21 cellular contexts compared by ENCODE assay signal in genomic region chr2:1246239-1246638, GRCh38.
DNase-seq lines count a peak whose midpoint lies in the region; TF ChIP-seq lines count a peak whose summit lies in the region.
"Had no signal": no experiment of that assay in that cellular context is flagged by ENCODE, and none has a peak within 500 bp of the region (broad histone marks: within the 10 kb centered on the region; RNA-seq: fewer than 3 reads in every experiment).

No MANE protein-coding gene starts in this region.

- H3K9me2 ChIP-seq in OCI-LY7 (ENCODE audit: insufficient read depth, low read length) = no peaks in the 10 kb centered on the region

- no peak overlapping the region for H3K18ac ChIP-seq in H9 (ENCODE audit: insufficient read length, low read depth, low read length)

- no peak overlapping the region for H2AFZ ChIP-seq in H9 (ENCODE audit: low read length)
- H2AFZ ChIP-seq in OCI-LY7 (ENCODE audit: low read length) = no peak overlapping the region

- H3K79me2 ChIP-seq in H9 (ENCODE audit: insufficient read depth, low read length) (no peaks in the 10 kb centered on the region), OCI-LY7 (ENCODE audit: insufficient read depth, low read depth, low read length) (no peaks in the 10 kb centered on the region)

- H3K4me3 ChIP-seq in A673 (ENCODE audit: low read depth, low read length, poor library complexity, severe bottlenecking) = no peak overlapping the region
- H3K4me3 ChIP-seq in OCI-LY7 (ENCODE audit: low read depth, low read length, poor library complexity, severe bottlenecking) = no peak overlapping the region
- H3K4me3 ChIP-seq in endodermal cell (ENCODE audit: low read length) = no peak overlapping the region
- H3K4me3 ChIP-seq: A549, Peyer's patch, SJCRH30 had no signal

- no CpG with 5 or more reads among the region's 9 CpGs for WGBS in H9 (ENCODE audit: extremely low coverage, insufficient read length, low lambda C conversion rate)
- 89 to 94% methylated on average over 6 to 9 of the region's 9 CpGs for WGBS in endodermal cell (ENCODE audit: insufficient coverage in 1 of 2, insufficient read length in 1 of 2), 2 experiments

- no peak overlapping the region for H3K14ac ChIP-seq in H9 (ENCODE audit: insufficient read depth, low read length)

- H3K4me1 ChIP-seq in A673 (ENCODE audit: insufficient read depth, low read length, poor library complexity, severe bottlenecking) (no peaks in the 10 kb centered on the region), H9 (ENCODE audit: insufficient read depth, low read length) (no peaks in the 10 kb centered on the region), OCI-LY7 (ENCODE audit: insufficient read depth, low read length, poor library complexity, severe bottlenecking) (no peaks in the 10 kb centered on the region), endodermal cell (ENCODE audit: control insufficient read depth, insufficient read depth, low read length) (no peaks in the 10 kb centered on the region)
- H3K4me1 ChIP-seq: A549, Peyer's patch, SJCRH30 had no signal

- H3K4me2 ChIP-seq in H9 (ENCODE audit: insufficient read depth, insufficient read length, low read length) (no peak overlapping the region), OCI-LY7 (ENCODE audit: low read length) (no peak overlapping the region)
- H3K4me2 ChIP-seq: A549 had no signal

- no peak overlapping the region for H2BK120ac ChIP-seq in H9 (ENCODE audit: low read depth, low read length, poor library complexity, severe bottlenecking)

- 0 out of 2 replicates have a peak, but pooled peaks have one; percentile 11 for TF ChIP-seq CTCF in A673 (conservative IDR thresholded peaks at IDR 0.05; ENCODE audit: low read depth, low read length)
- peak; percentile 61 for TF ChIP-seq CTCF in H9 (conservative IDR thresholded peaks at IDR 0.05)
- 0 out of 2 replicates have a peak, but pooled peaks have one; percentile 27 for TF ChIP-seq CTCF in OCI-LY7 (conservative IDR thresholded peaks at IDR 0.05; ENCODE audit: low read length)
- peak; percentile 55 for TF ChIP-seq CTCF in endodermal cell (conservative IDR thresholded peaks at IDR 0.05)

- H3K4me3 Mint-ChIP-seq in H9 (no peak overlapping the region), endodermal cell (no peak overlapping the region)
- H3K4me3 Mint-ChIP-seq in activated CD4-positive, alpha-beta memory T cell treated with anti-CD3 and anti-CD28 coated beads, Interleukin-2, amount 10 ng/mL, durations not matched to agents 7 days and 5 days = no peak overlapping the region
- H3K4me3 Mint-ChIP-seq: CD4-positive, CD25-positive, alpha-beta regulatory T cell; HFFc6 had no signal

- H3K4me1 Mint-ChIP-seq in H9 (peaks cover 0 to 2% of the 10 kb centered on the region in 2 experiments; a peak in 1 of 4 replicates), endodermal cell (no peaks in the 10 kb centered on the region)
- peaks cover 4% of the 10 kb centered on the region for H3K4me1 Mint-ChIP-seq in activated CD4-positive, alpha-beta memory T cell treated with anti-CD3 and anti-CD28 coated beads, Interleukin-2, amount 10 ng/mL, durations not matched to agents 7 days and 5 days
- H3K4me1 Mint-ChIP-seq: CD4-positive, CD25-positive, alpha-beta regulatory T cell had no signal

- H4K20me1 ChIP-seq in H9 (ENCODE audit: control insufficient read depth, insufficient read depth, insufficient read length) (no peaks in the 10 kb centered on the region), OCI-LY7 (ENCODE audit: insufficient read depth, low read length) (no peaks in the 10 kb centered on the region)

- no peak overlapping the region for H2BK20ac ChIP-seq in H9 (ENCODE audit: low read depth, low read length, poor library complexity, severe bottlenecking)

- no peaks in the 10 kb centered on the region for H3K79me1 ChIP-seq in H9 (ENCODE audit: insufficient read depth, low read depth, low read length, poor library complexity, severe bottlenecking)

- H3K27me3 Mint-ChIP-seq in H9 (ENCODE audit: low read depth) (no peaks in the 10 kb centered on the region; the same call in 1 of the 2 replicates), endodermal cell (ENCODE audit: insufficient read depth) (no peaks in the 10 kb centered on the region)
- peaks cover 3% of the 10 kb centered on the region for H3K27me3 Mint-ChIP-seq in activated CD4-positive, alpha-beta memory T cell treated with anti-CD3 and anti-CD28 coated beads, Interleukin-2, amount 10 ng/mL, durations not matched to agents 7 days and 5 days

- CTCF ChIA-PET in A673 (lab: Charles Lee) = interaction anchor here (0.5 kb wide), 1 partner anchor 154 kb away, joined by 3 read pairs; no protein-coding TSS in a partner anchor
- CTCF ChIA-PET in OCI-LY7 (lab: Charles Lee; ENCODE audit: unreplicated experiment) = interaction anchor here (0.6 kb wide), 1 partner anchor 636 kb away, joined by 3 read pairs; no protein-coding TSS in a partner anchor
- CTCF ChIA-PET in activated CD4-positive, alpha-beta memory T cell treated with anti-CD3 and anti-CD28 coated beads, Interleukin-2, amount 10 ng/mL, durations not matched to agents 7 days and 5 days (lab: Charles Lee) = interaction anchor here (1.0 kb wide), 1 partner anchor 303 kb away, joined by 3 read pairs; no protein-coding TSS in a partner anchor

- H3K36me3 ChIP-seq in A673 (ENCODE audit: insufficient read depth, low read length, poor library complexity, severe bottlenecking) (no peaks in the 10 kb centered on the region), OCI-LY7 (ENCODE audit: insufficient read depth, low read length) (no peaks in the 10 kb centered on the region), endodermal cell (ENCODE audit: control insufficient read depth, insufficient read depth, low read length) (no peaks in the 10 kb centered on the region)
- H3K36me3 ChIP-seq: BE2C, Peyer's patch, SJCRH30 had no signal

- no peak overlapping the region for H4K5ac ChIP-seq in H9 (ENCODE audit: insufficient read length, low read depth, low read length)

- DNase-seq in A673 (ENCODE audit: low spot score) (no peak), H9 (peak; percentile 45), OCI-LY7 (ENCODE audit: low spot score) (no peak), endodermal cell (peak; percentile 63), NCI-H1105 (lab: John Stamatoyannopoulos, UW) (no peak), SK-N-DZ (ENCODE audit: low spot score) (no peak), SHP77 (lab: John Stamatoyannopoulos, UW) (no peak)
- DNase-seq in activated CD4-positive, alpha-beta memory T cell treated with anti-CD3 and anti-CD28 coated beads, Interleukin-2, amount 10 ng/mL, durations not matched to agents 7 days and 5 days = no peak
- DNase-seq: BE2C; CD4-positive, CD25-positive, alpha-beta regulatory T cell; DMS79 treated with DMSO at 0.1 percent for 48 hours; HFFc6; MV-4-11; NCI-H1694; NCI-H2081; NCI-H2171; NCI-H446; NCI-H526 treated with DMSO at 0.1 percent for 48 hours; Peyer's patch; SJCRH30 had no signal

- intact Hi-C loops in A673 (cut with micrococcal nuclease; ENCODE audit: unreplicated experiment) (loop anchor here (10.0 kb wide), 1 partner anchor 299 kb away; no protein-coding TSS in a partner anchor), OCI-LY7 (cut with micrococcal nuclease; ENCODE audit: unreplicated experiment) (no loop called here)

- H3K36me3 Mint-ChIP-seq in H9 (ENCODE audit: insufficient read depth in 1 of 3, low read depth in 3 of 3) (peaks cover 0 to 1% (median 0%) of the 10 kb centered on the region in 3 experiments; a peak in 2 of 7 replicates), endodermal cell (ENCODE audit: low read depth) (no peaks in the 10 kb centered on the region)
- H3K36me3 Mint-ChIP-seq in activated CD4-positive, alpha-beta memory T cell treated with anti-CD3 and anti-CD28 coated beads, Interleukin-2, amount 10 ng/mL, durations not matched to agents 7 days and 5 days (ENCODE audit: low read depth) = no peaks in the 10 kb centered on the region
- H3K36me3 Mint-ChIP-seq: CD4-positive, CD25-positive, alpha-beta regulatory T cell had no signal

- H3K27me3 ChIP-seq in A673 (replicated peaks; ENCODE audit: insufficient read depth, low read depth, low read length, poor library complexity) = no peaks in the 10 kb centered on the region
- no peaks in the 10 kb centered on the region for H3K27me3 ChIP-seq in H9 (ENCODE audit: insufficient read depth, low read length)
- no peaks in the 10 kb centered on the region for H3K27me3 ChIP-seq in endodermal cell (ENCODE audit: control insufficient read depth, insufficient read depth, low read length, poor library complexity, severe bottlenecking)
- H3K27me3 ChIP-seq: BE2C, Peyer's patch, SJCRH30 had no signal

- H3K9me3 Mint-ChIP-seq in H9 = no peaks in the 10 kb centered on the region
- no peaks in the 10 kb centered on the region for H3K9me3 Mint-ChIP-seq in endodermal cell
- H3K9me3 Mint-ChIP-seq in activated CD4-positive, alpha-beta memory T cell treated with anti-CD3 and anti-CD28 coated beads, Interleukin-2, amount 10 ng/mL, durations not matched to agents 7 days and 5 days = no peaks in the 10 kb centered on the region

- H4K91ac ChIP-seq in H9 (ENCODE audit: insufficient read length, low read depth, low read length) = no peak overlapping the region

- H3K9ac ChIP-seq in H9 (ENCODE audit: extremely low read depth, insufficient read length, low read length) (no peak overlapping the region), endodermal cell (ENCODE audit: extremely low read depth, low read length, poor library complexity, severe bottlenecking) (no peak overlapping the region)

- H2AK5ac ChIP-seq in H9 (ENCODE audit: insufficient read length, low read length) = no peak overlapping the region

- H3K27ac ChIP-seq in A673 (ENCODE audit: low read depth, low read length, poor library complexity, severe bottlenecking) (no peak overlapping the region), H9 (ENCODE audit: insufficient read length, low read depth, low read length) (no peak overlapping the region), OCI-LY7 (ENCODE audit: low read depth, low read length, poor library complexity, severe bottlenecking) (no peak overlapping the region), endodermal cell (ENCODE audit: low read depth, low read length) (no peak overlapping the region)
- H3K27ac ChIP-seq: A549, Peyer's patch, SJCRH30 had no signal

- no peak overlapping the region for H3K23ac ChIP-seq in H9 (ENCODE audit: insufficient read length, low read depth, low read length)

- no peak overlapping the region for H3K56ac ChIP-seq in H9 (ENCODE audit: insufficient read length, low read depth, low read length)

- H3K27ac Mint-ChIP-seq in H9 = no peak overlapping the region
- no peak overlapping the region for H3K27ac Mint-ChIP-seq in endodermal cell
- no peak overlapping the region for H3K27ac Mint-ChIP-seq in activated CD4-positive, alpha-beta memory T cell treated with anti-CD3 and anti-CD28 coated beads, Interleukin-2, amount 10 ng/mL, durations not matched to agents 7 days and 5 days
- H3K27ac Mint-ChIP-seq: CD4-positive, CD25-positive, alpha-beta regulatory T cell; HFFc6 had no signal

- no peak overlapping the region for H4K8ac ChIP-seq in H9 (replicated peaks; ENCODE audit: insufficient read length, low read depth, low read length)

- no peak overlapping the region for H2BK15ac ChIP-seq in H9 (ENCODE audit: low read depth, low read length)

- no peak overlapping the region for H3T11ph ChIP-seq in H9 (ENCODE audit: low read length)

- POLR2A ChIA-PET in A673 (lab: Charles Lee; ENCODE audit: low non-redundant PET) (no interaction called here), OCI-LY7 (lab: Charles Lee) (interaction anchor here (1.3 kb wide), 1 partner anchor 15 kb away, joined by 3 read pairs; no protein-coding TSS in a partner anchor)
- POLR2A ChIA-PET in activated CD4-positive, alpha-beta memory T cell treated with anti-CD3 and anti-CD28 coated beads, Interleukin-2, amount 10 ng/mL, durations not matched to agents 7 days and 5 days (lab: Charles Lee) = no interaction called here

- H3K9me3 ChIP-seq in A673 (ENCODE audit: low read depth, low read length, poor library complexity, severe bottlenecking) = no peaks in the 10 kb centered on the region
- no peaks in the 10 kb centered on the region for H3K9me3 ChIP-seq in H9 (ENCODE audit: control insufficient read depth, low read depth, low read length)
- no peaks in the 10 kb centered on the region for H3K9me3 ChIP-seq in OCI-LY7 (ENCODE audit: low read length)
- H3K9me3 ChIP-seq in endodermal cell (ENCODE audit: control insufficient read depth, low read length) = no peaks in the 10 kb centered on the region
- H3K9me3 ChIP-seq: A549, BE2C, Peyer's patch, SJCRH30 had no signal

- no peak overlapping the region for H2BK5ac ChIP-seq in H9 (ENCODE audit: insufficient read length, low read length)

- no peaks in the 10 kb centered on the region for H3K23me2 ChIP-seq in H9 (ENCODE audit: insufficient read length, low read depth, low read length, poor library complexity, severe bottlenecking)

- BruUV-seq in A673 (replicated peaks; lab: Mats Ljungman, UMichigan) = no TSS peak
- no TSS peak for BruUV-seq in OCI-LY7 (replicated peaks; lab: Mats Ljungman, UMichigan)

- no peak overlapping the region for H3K4ac ChIP-seq in H9 (ENCODE audit: low read depth, low read length)

- no peak overlapping the region for H2BK12ac ChIP-seq in H9 (ENCODE audit: insufficient read length, low read depth, low read length)

Comparison
In these comparisons a context has a peak if more than half of its experiments do, and no peak if none do; other contexts are left out.
1. DNase-seq: peak in H9 (single experiment) and endodermal cell (single experiment); none in A673 (single experiment), OCI-LY7 (single experiment), NCI-H1105 (single experiment), SK-N-DZ (single experiment), SHP77 (0 of 2) and activated CD4-positive, alpha-beta memory T cell treated with anti-CD3 and anti-CD28 coated beads, Interleukin-2, amount 10 ng/mL, durations not matched to agents 7 days and 5 days (single experiment).
2. CTCF ChIP-seq: peak in every context shown above with its lines; median percentile 61 in H9; 55 in endodermal cell; 27 in OCI-LY7; 11 in A673.